In genomic region chr19:52689804-52690394, GRCh38 we compare ENCODE assay signal across 8 cellular contexts. TPM values are rescaled to one million over a fixed set of nuclear protein-coding genes. Genes with fewer than 3 reads are reported as not detected.
A peak's percentile ranks its signal among the peaks of the same experiment; 100 is the strongest.
DNase-seq lines count a peak whose midpoint lies in the region; ATAC-seq and TF ChIP-seq lines count a peak whose summit lies in the region.

No MANE protein-coding gene starts in this region.

- peaks cover 17% of the 10 kb centered on the region for H3K36me3 Mint-ChIP-seq in effector memory CD8-positive, alpha-beta T cell (ENCODE audit: insufficient read depth)
- H3K36me3 Mint-ChIP-seq in stimulated activated naive B cell treated with anti-CD40 and anti-IgM and Interleukin-4, amounts not matched to agents 10 μg/mL and 1 μg/mL and 100 μg/mL, for 72 hours: peaks cover 8 to 20% of the 10 kb centered on the region in 2 donors

- CTCF ChIA-PET in AG04449 (lab: Yijun Ruan, JAX): no interaction called here

- peak overlapping the region; percentile 73 for H3K4me3 ChIP-seq in AG04449 (ENCODE audit: low read depth, low read length)
- peak overlapping the region; percentile 60 for H3K4me3 ChIP-seq in mononuclear cell (ENCODE audit: low read length)

- POLR2A ChIA-PET in AG04449 (lab: Yijun Ruan, JAX): no interaction called here

- H3K4me1 Mint-ChIP-seq in effector memory CD8-positive, alpha-beta T cell (ENCODE audit: low read depth in 2 of 2): peaks cover 23 to 37% of the 10 kb centered on the region in 2 donors
- peaks cover 26 to 57% of the 10 kb centered on the region in 2 donors for H3K4me1 Mint-ChIP-seq in stimulated activated naive B cell treated with anti-CD40 and anti-IgM and Interleukin-4, amounts not matched to agents 10 μg/mL and 1 μg/mL and 100 μg/mL, for 72 hours

- peak overlapping the region; percentile 91 to 92 for H3K4me3 Mint-ChIP-seq in effector memory CD8-positive, alpha-beta T cell
- peak overlapping the region; percentile 92 to 96 for H3K4me3 Mint-ChIP-seq in stimulated activated naive B cell treated with anti-CD40 and anti-IgM and Interleukin-4, amounts not matched to agents 10 μg/mL and 1 μg/mL and 100 μg/mL, for 72 hours

- DNase-seq in AG04449 (ENCODE audit: low read depth, low spot score) (no peak), HS-27A (ENCODE audit: low read depth) (peak; percentile 12), NCI-H774 (lab: John Stamatoyannopoulos, UW) (no peak)
- DNase-seq in activated CD4-positive, alpha-beta T cell treated with anti-CD3 and anti-CD28 coated beads, Interleukin-2, amount 50 U/mL, for 4 hours: peak; percentile 13 to 14
- DNase-seq in effector memory CD8-positive, alpha-beta T cell: peak in 2 of 3 experiments; percentile 3 to 29
- DNase-seq in stimulated activated naive B cell treated with anti-CD40 and anti-IgM and Interleukin-4, amounts not matched to agents 10 μg/mL and 1 μg/mL and 100 μg/mL, for 72 hours: peak; percentile 17

- no peaks in the 10 kb centered on the region for H3K9me3 Mint-ChIP-seq in effector memory CD8-positive, alpha-beta T cell
- no peaks in the 10 kb centered on the region for H3K9me3 Mint-ChIP-seq in stimulated activated naive B cell treated with anti-CD40 and anti-IgM and Interleukin-4, amounts not matched to agents 10 μg/mL and 1 μg/mL and 100 μg/mL, for 72 hours

- H3K27me3 Mint-ChIP-seq in effector memory CD8-positive, alpha-beta T cell: no peaks in the 10 kb centered on the region
- H3K27me3 Mint-ChIP-seq in stimulated activated naive B cell treated with anti-CD40 and anti-IgM and Interleukin-4, amounts not matched to agents 10 μg/mL and 1 μg/mL and 100 μg/mL, for 72 hours: no peaks in the 10 kb centered on the region

- H3K9me3 ChIP-seq in mononuclear cell (ENCODE audit: low read depth, low read length): no peaks in the 10 kb centered on the region

- no peaks in the 10 kb centered on the region for H3K27me3 ChIP-seq in mononuclear cell (ENCODE audit: insufficient read depth, low read length)

- H3K4me1 ChIP-seq in mononuclear cell (ENCODE audit: insufficient read depth, low read length): peaks cover 26% of the 10 kb centered on the region

- ATAC-seq in GM19372 (IDR thresholded peaks at IDR 0.05; ENCODE audit: low read depth, unreplicated experiment): peak; percentile 14
- peak; percentile 65 for ATAC-seq in effector memory CD8-positive, alpha-beta T cell (replicated peaks)
- ATAC-seq in stimulated activated naive B cell treated with anti-CD40 and anti-IgM and Interleukin-4, amounts not matched to agents 10 μg/mL and 1 μg/mL and 100 μg/mL, for 72 hours (replicated peaks): peak; percentile 45 to 51

- no peak for TF ChIP-seq CTCF in AG04449 (IDR thresholded peaks at IDR 0.05; ENCODE audit: insufficient read depth, low read length, missing control alignments)

- peak overlapping the region; percentile 84 to 94 for H3K27ac Mint-ChIP-seq in effector memory CD8-positive, alpha-beta T cell
- H3K27ac Mint-ChIP-seq in stimulated activated naive B cell treated with anti-CD40 and anti-IgM and Interleukin-4, amounts not matched to agents 10 μg/mL and 1 μg/mL and 100 μg/mL, for 72 hours: peak overlapping the region; percentile 97

RNA-seq across cellular contexts. Expression of gene ZNF611, which starts 44.9 kb away (rescaled TPM):
- total RNA-seq in mononuclear cell: 16.7 TPM

RNA-seq across cellular contexts. Expression of gene ZNF83, which starts 51.7 kb away (rescaled TPM):
- total RNA-seq in mononuclear cell: 39.4 TPM

Comparison
In these comparisons a context has a peak if more than half of its experiments do, and no peak if none do; other contexts are left out.
1. DNase-seq: peak in HS-27A (single experiment), activated CD4-positive, alpha-beta T cell treated with anti-CD3 and anti-CD28 coated beads, Interleukin-2, amount 50 U/mL, for 4 hours (2 of 2), effector memory CD8-positive, alpha-beta T cell (2 of 3) and stimulated activated naive B cell treated with anti-CD40 and anti-IgM and Interleukin-4, amounts not matched to agents 10 μg/mL and 1 μg/mL and 100 μg/mL, for 72 hours (single experiment); none in AG04449 (single experiment) and NCI-H774 (single experiment).
2. ATAC-seq: peak in every context shown above with its lines; median percentile 65 in effector memory CD8-positive, alpha-beta T cell; 48 in stimulated activated naive B cell treated with anti-CD40 and anti-IgM and Interleukin-4, amounts not matched to agents 10 μg/mL and 1 μg/mL and 100 μg/mL, for 72 hours; 14 in GM19372.